In genomic region chr6:140036176-140036575, GRCh38 we compare ENCODE assay signal across 27 cellular contexts.
"Had no signal": no experiment of that assay in that cellular context is flagged by ENCODE, and none has a peak within 500 bp of the region (broad histone marks: within the 10 kb centered on the region; RNA-seq: fewer than 3 reads in every experiment).

No MANE protein-coding gene starts in this region.

- H3K9me3 ChIP-seq: body of pancreas, SJSA1 had no signal

- H3K36me3 ChIP-seq: ascending aorta, SJSA1 had no signal

- H3K4me3 ChIP-seq: ascending aorta, body of pancreas, SJSA1 had no signal

- H3K27me3 ChIP-seq: ascending aorta, body of pancreas, SJSA1 had no signal

- DNase-seq: activated B cell treated with CpG ODN at 0.5 μM for 24 hours; activated CD4-positive, alpha-beta memory T cell treated with anti-CD3 and anti-CD28 coated beads for 36 hours; activated CD4-positive, alpha-beta T cell treated with anti-CD3 and anti-CD28 coated beads, Interleukin-2, amount 10 ng/mL, durations not matched to agents 7 days and 5 days; activated CD8-positive, alpha-beta memory T cell treated with anti-CD3 and anti-CD28 coated beads for 24 hours; activated effector memory CD4-positive, alpha-beta T cell treated with anti-CD3 and anti-CD28 coated beads, Interleukin-2, amount 50 U/mL, for 16 hours; activated naive CD4-positive, alpha-beta T cell treated with Interleukin-2 at 50 U/mL for 16 hours; activated naive CD8-positive, alpha-beta T cell treated with anti-CD3 and anti-CD28 coated beads, Interleukin-2, amount 50 U/mL, for 24 hours; activated T-cell treated with anti-CD3 and anti-CD28 coated beads, Interleukin-2, amount 50 U/mL, for 4 hours; amniotic stem cell; body of pancreas; Karpas-422; MM.1S; NCI-H1092 treated with DMSO at 0.1 percent for 48 hours; NCI-H1417 treated with DMSO at 0.1 percent for 48 hours; NCI-H1694; NCI-H2029; NCI-H2107; NCI-H2171 treated with DMSO at 0.1 percent for 48 hours; NCI-H345; NCI-H510A; NCI-H526 treated with DMSO at 0.1 percent for 48 hours; NCI-H82; RPMI8226; T-helper 17 cell; T-helper 9 cell had no signal

- H3K4me1 ChIP-seq: ascending aorta, body of pancreas, SJSA1 had no signal

- H3K27ac ChIP-seq: ascending aorta, body of pancreas, SJSA1 had no signal
